In the genomic region with DNA sequence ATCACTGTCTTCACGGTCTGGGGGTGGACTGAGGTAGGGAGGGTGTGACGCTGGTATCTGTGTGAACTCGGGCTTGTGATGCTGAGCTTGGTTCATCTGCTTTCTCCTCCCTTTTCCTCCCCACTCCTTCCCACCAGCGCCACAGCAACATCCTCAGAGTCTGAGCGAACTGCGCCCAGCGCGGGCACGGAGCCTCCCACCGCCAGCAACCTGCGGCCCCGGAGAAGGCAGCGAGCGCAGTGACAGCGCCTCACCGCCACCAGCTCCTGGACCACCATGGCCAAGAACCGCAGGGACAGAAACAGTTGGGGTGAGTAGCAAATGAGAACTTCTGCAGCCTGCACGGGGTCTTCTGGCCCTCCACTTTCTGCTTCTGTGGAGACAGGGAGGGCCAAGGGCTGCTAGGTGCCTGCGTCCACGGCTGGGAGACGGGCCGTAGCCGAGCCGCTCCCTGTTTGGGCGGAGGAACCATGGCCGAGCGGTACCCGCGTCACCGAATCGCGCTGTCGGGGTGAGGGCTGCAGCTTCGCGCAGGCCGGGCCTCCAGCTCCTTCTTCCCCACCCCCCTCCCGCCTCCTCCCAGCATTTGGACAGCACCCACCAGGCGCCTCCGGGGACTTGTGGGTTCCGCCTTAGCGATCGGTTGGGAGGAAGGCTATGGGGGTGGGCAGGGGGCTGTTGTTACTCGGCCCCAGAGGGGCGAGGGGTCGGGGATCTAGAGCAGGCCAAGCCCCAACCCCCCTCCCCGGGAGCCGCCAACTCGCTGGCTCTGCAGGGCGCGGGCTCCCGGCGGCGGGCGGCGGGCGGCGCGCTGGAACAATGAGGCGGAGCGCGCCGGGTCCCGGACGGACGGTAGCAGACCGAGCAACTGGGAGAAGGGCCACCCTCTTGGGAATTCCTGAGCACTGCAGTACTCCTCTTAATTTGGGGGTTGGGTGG, we compare ENCODE assay signal across 1 cellular context.
A peak's percentile ranks its signal among the peaks of the same experiment; 100 is the strongest.
TF ChIP-seq lines count a peak whose summit lies in the region.

A gene (plus strand): TSS at position 156 of the 939 bp plus-strand sequence. CDS start 121 bp downstream, at position 277.

TF ChIP-seq in HCT116, 20 proteins besides CTCF, POLR2A, EP300 and RAD21 (continued from another document):
- TF ChIP-seq, protein P1, sequence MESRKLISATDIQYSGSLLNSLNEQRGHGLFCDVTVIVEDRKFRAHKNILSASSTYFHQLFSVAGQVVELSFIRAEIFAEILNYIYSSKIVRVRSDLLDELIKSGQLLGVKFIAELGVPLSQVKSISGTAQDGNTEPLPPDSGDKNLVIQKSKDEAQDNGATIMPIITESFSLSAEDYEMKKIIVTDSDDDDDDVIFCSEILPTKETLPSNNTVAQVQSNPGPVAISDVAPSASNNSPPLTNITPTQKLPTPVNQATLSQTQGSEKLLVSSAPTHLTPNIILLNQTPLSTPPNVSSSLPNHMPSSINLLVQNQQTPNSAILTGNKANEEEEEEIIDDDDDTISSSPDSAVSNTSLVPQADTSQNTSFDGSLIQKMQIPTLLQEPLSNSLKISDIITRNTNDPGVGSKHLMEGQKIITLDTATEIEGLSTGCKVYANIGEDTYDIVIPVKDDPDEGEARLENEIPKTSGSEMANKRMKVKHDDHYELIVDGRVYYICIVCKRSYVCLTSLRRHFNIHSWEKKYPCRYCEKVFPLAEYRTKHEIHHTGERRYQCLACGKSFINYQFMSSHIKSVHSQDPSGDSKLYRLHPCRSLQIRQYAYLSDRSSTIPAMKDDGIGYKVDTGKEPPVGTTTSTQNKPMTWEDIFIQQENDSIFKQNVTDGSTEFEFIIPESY (IDR thresholded peaks at IDR 0.05; ENCODE audit: extremely low read depth, insufficient replicate concordance, low read length) = no peak
- TF ChIP-seq YY1 (IDR thresholded peaks at IDR 0.05; ENCODE audit: extremely low read depth, insufficient replicate concordance, low read depth, low read length) = peak; percentile 24
